8 cellular contexts compared by ENCODE assay signal in the genomic region with DNA sequence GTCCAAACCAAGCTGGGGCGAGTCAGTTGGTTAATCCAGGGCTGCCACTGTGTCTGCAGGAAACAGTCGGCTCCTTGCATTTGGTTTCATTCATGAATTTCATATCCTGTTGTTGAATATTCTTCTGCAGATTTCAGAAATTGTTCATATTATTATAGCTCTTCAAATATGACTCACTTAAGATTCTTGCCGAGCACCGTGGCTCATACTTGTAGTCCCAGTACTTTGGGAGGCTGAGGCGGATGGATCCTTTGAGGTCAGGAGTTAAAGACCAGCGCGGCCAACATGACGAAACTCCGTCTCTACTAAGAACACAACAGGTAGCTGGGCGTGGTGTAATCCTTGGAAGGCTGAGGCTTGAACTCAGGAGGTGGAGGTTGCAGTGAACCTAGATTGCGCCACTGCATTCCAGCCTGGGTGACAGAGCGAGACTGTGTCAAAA. TPM values are rescaled to one million over a fixed set of nuclear protein-coding genes. Genes with fewer than 3 reads are reported as not detected.
A peak's percentile ranks its signal among the peaks of the same experiment; 100 is the strongest.
DNase-seq lines count a peak whose midpoint lies in the region; ATAC-seq, FAIRE-seq and TF ChIP-seq lines count a peak whose summit lies in the region.

No MANE protein-coding gene starts in this region.

- H4K20me1 ChIP-seq in GM12878 (ENCODE audit: control insufficient read depth, insufficient read depth) (peaks cover 8% of the 10 kb centered on the region), MM.1S (ENCODE audit: insufficient read depth, low read length) (no peaks in the 10 kb centered on the region)

- H3K9me3 ChIP-seq in HUES64 (ENCODE audit: insufficient read depth, low read depth, low read length) (no peaks in the 10 kb centered on the region), GM12878 (replicated peaks; ENCODE audit: control insufficient read depth, insufficient read depth, low read length) (no peaks in the 10 kb centered on the region), MM.1S (replicated peaks; ENCODE audit: insufficient read depth, low read length) (no peaks in the 10 kb centered on the region; the same call in 1 of the 2 replicates)

- no peak for TF ChIP-seq EP300 in GM12878 (IDR thresholded peaks at IDR 0.05; ENCODE audit: borderline replicate concordance in 1 of 2, control insufficient read depth in 1 of 2, low read depth in 2 of 2, low read length in 2 of 2)

- no peak for ATAC-seq in GM12878
- ATAC-seq in HG02970 (IDR thresholded peaks at IDR 0.05; ENCODE audit: low FRiP score, unreplicated experiment) = no peak
- ATAC-seq in HG02763 (IDR thresholded peaks at IDR 0.05; ENCODE audit: unreplicated experiment) = no peak

- peak overlapping the region; percentile 5; the same call in 1 of the 2 replicates for H3K4me2 ChIP-seq in GM12878 (ENCODE audit: control insufficient read depth, insufficient read depth)
- H3K4me2 ChIP-seq in MM.1S (ENCODE audit: low read depth, low read length) = no peak overlapping the region

- no peak overlapping the region; the same call in 1 of the 2 replicates for H3K4me3 ChIP-seq in AG10803 (ENCODE audit: low read length)
- no peak overlapping the region for H3K4me3 ChIP-seq in HUES64 (ENCODE audit: low read length)
- no peak overlapping the region for H3K4me3 ChIP-seq in GM12878
- no peak overlapping the region for H3K4me3 ChIP-seq in MM.1S (ENCODE audit: low read length)

- no peak for TF ChIP-seq CTCF in AG10803 (conservative IDR thresholded peaks at IDR 0.05; ENCODE audit: low read length)
- TF ChIP-seq CTCF in GM12878 (IDR thresholded peaks at IDR 0.05 in 2 of 3, conservative IDR thresholded peaks at IDR 0.05 in 1 of 3; ENCODE audit: control insufficient read depth in 2 of 3, extremely low read depth in 1 of 3, insufficient read depth in 1 of 3, low read depth in 3 of 3, low read length in 3 of 3) = no peak
- TF ChIP-seq CTCF in MM.1S (IDR thresholded peaks at IDR 0.05; ENCODE audit: low read length) = no peak

- in situ Hi-C loops in GM12878 (cut with MboI) = no loop called here

- RAD21 ChIA-PET in GM12878 (lab: Charles Lee; ENCODE audit: unreplicated experiment) = no interaction called here

- SMC1A ChIA-PET in GM12878 (lab: Charles Lee; ENCODE audit: uncharacterized antibody, unreplicated experiment) = interaction anchor here (0.5 kb wide), 1 partner anchor 40 kb away, joined by 4 read pairs; no protein-coding TSS in a partner anchor

- H3F3A ChIP-seq in MM.1S (ENCODE audit: insufficient read depth, low read length) = no peaks in the 10 kb centered on the region

- peaks cover 61% of the 10 kb centered on the region for H3K79me2 ChIP-seq in GM12878 (ENCODE audit: control insufficient read depth, insufficient read depth, low read length)
- no peaks in the 10 kb centered on the region for H3K79me2 ChIP-seq in MM.1S (ENCODE audit: low read length)

- H3K36me3 ChIP-seq in HUES64 (ENCODE audit: insufficient read depth, low read length) (peaks cover 31% of the 10 kb centered on the region), GM12878 (ENCODE audit: control insufficient read depth in 2 of 2, insufficient read depth in 2 of 2, low read length in 1 of 2) (peaks cover 13 to 18% of the 10 kb centered on the region in 2 experiments), MM.1S (replicated peaks; ENCODE audit: insufficient read depth, low read length) (no peaks in the 10 kb centered on the region)

- TF ChIP-seq RAD21 in GM12878 (IDR thresholded peaks at IDR 0.05; ENCODE audit: insufficient read depth, low read depth, low read length) = no peak

- H3K27ac ChIP-seq in HUES64 (ENCODE audit: low read depth, low read length) = 0 out of 2 replicates have a peak overlapping the region, but pooled peaks have one; percentile 16
- no peak overlapping the region for H3K27ac ChIP-seq in GM12878 (ENCODE audit: control insufficient read depth, insufficient read depth)
- H3K27ac ChIP-seq in MM.1S (ENCODE audit: low read length) = no peak overlapping the region

- DNase-seq in AG10803 (ENCODE audit: low read depth) (peak; percentile 81), GM12878 (ENCODE audit: low read depth, low spot score) (no peak), lung microvascular endothelial cell (ENCODE audit: low read depth in 2 of 2) (peak; percentile 27 to 94), MM.1S (no peak), NCI-H2196 (lab: John Stamatoyannopoulos, UW; ENCODE audit: unreplicated experiment) (no peak)

- no peak for TF ChIP-seq POLR2A in GM12878 (IDR thresholded peaks at IDR 0.05; ENCODE audit: low read depth, low read length)

- H2AFZ ChIP-seq in GM12878 (ENCODE audit: control insufficient read depth, low read depth, low read length) (no peak overlapping the region), MM.1S (ENCODE audit: low read length) (no peak overlapping the region)

- POLR2A ChIA-PET in GM12878 (lab: Charles Lee) = interaction anchor here (0.6 to 1.4 kb wide), 2 partner anchors 11 to 22 kb away, joined by 4 to 5 read pairs; no protein-coding TSS in a partner anchor

- no peaks in the 10 kb centered on the region for H3K27me3 ChIP-seq in HUES64 (ENCODE audit: insufficient read depth, low read length)
- H3K27me3 ChIP-seq in GM12878 (replicated peaks in 1 of 2; ENCODE audit: control insufficient read depth in 2 of 2, insufficient read depth in 2 of 2, low read length in 1 of 2) = no peaks in the 10 kb centered on the region
- no peaks in the 10 kb centered on the region for H3K27me3 ChIP-seq in MM.1S (replicated peaks; ENCODE audit: insufficient read depth, low read length)

- H3K9me2 ChIP-seq in MM.1S (replicated peaks; ENCODE audit: insufficient read depth, low read length) = no peaks in the 10 kb centered on the region

- CTCF ChIA-PET in GM12878 (lab: Yijun Ruan, JAX) = no interaction called here

- WGBS in HUES64 = 93% methylated on average over 12 of the region's 12 CpGs
- WGBS in GM12878 (ENCODE audit: insufficient coverage, insufficient replicate concordance, low lambda C conversion rate, missing lambda C conversion rate) = 11% methylated on average over 12 of the region's 12 CpGs

- intact Hi-C loops in GM12878 (cut with micrococcal nuclease; ENCODE audit: unreplicated experiment) = no loop called here

- H3K9ac ChIP-seq in HUES64 (ENCODE audit: low read depth, low read length) (no peak overlapping the region), GM12878 (ENCODE audit: control insufficient read depth, insufficient read depth, low read length) (no peak overlapping the region), MM.1S (ENCODE audit: low read length) (no peak overlapping the region)

- BruUV-seq in GM12878 (replicated peaks; lab: Mats Ljungman, UMichigan) = no TSS peak

- no peak for FAIRE-seq in GM12878 (lab: Jason Lieb, UNC)

- peaks cover 20% of the 10 kb centered on the region for H3K4me1 ChIP-seq in HUES64 (ENCODE audit: insufficient read depth, low read length)
- H3K4me1 ChIP-seq in GM12878 (ENCODE audit: control insufficient read depth, insufficient read depth, low read length) = peaks cover 26% of the 10 kb centered on the region
- H3K4me1 ChIP-seq in MM.1S (ENCODE audit: low read length) = no peaks in the 10 kb centered on the region

TF ChIP-seq in GM12878, 131 proteins besides CTCF, POLR2A, EP300 and RAD21 (continues in another document):
- TF ChIP-seq YBX1 (IDR thresholded peaks at IDR 0.05) = no peak
- peak; percentile 69 for TF ChIP-seq JUNB (IDR thresholded peaks at IDR 0.05)
- TF ChIP-seq NFIC (IDR thresholded peaks at IDR 0.05; ENCODE audit: low read depth, low read length) = peak; percentile 73; the same call in 1 of the 2 replicates
- no peak for TF ChIP-seq ZNF384 (IDR thresholded peaks at IDR 0.05; ENCODE audit: borderline replicate concordance, low read depth, low read length)
- TF ChIP-seq CREM (IDR thresholded peaks at IDR 0.05; ENCODE audit: low read depth) = peak; percentile 47; the same call in 1 of the 2 replicates
- TF ChIP-seq RUNX3 (IDR thresholded peaks at IDR 0.05; ENCODE audit: low read length) = peak; percentile 81
- TF ChIP-seq CREB1 (IDR thresholded peaks at IDR 0.05; ENCODE audit: low read depth) = peak; percentile 62; the same call in 1 of the 2 replicates

RNA-seq across cellular contexts. Expression of a gene that starts 24.0 kb away (rescaled TPM):
- polyA plus RNA-seq in HUES64 (2013, experiment 1 of 2) = 50.0 TPM
- 53.7 TPM for polyA plus RNA-seq in HUES64 (2013, experiment 2 of 2)
- 462 and 515 TPM in 2 replicates for total RNA-seq in GM12878 (2013; cell fraction: nucleolus; rRNA removed)
- total RNA-seq in GM12878 (2014; rRNA removed) (111 and 118 TPM in 2 replicates), GM12878 (2014; rRNA removed; fragmentation: Illumina TruSeq; extraction: Trizol) (69.5 and 79.2 TPM in 2 replicates), GM12878 (2021) (129 and 130 TPM in 2 replicates), lung microvascular endothelial cell (110 and 156 TPM in 2 replicates)
- polyA plus RNA-seq in GM12878 (2011; ENCODE audit: low read depth) = 73.8 TPM
- polyA plus RNA-seq in GM12878 (2011; rRNA removed) (107 and 145 TPM in 2 replicates), GM12878 (2014; fragmentation: Illumina TruSeq; extraction: Trizol) (61.8 and 62.4 TPM in 2 replicates), GM12878 (2014; fragmentation: Nextera tagmentation; extraction: Ambion mirVana) (10 to 100 TPM; 27.0 to 45.0 TPM), GM12878 (2014; rRNA removed) (90.7 and 99.9 TPM in 2 replicates), GM12878 (2016; fragmentation: Nextera tagmentation; extraction: Ambion mirVana) (100 to 1,000 TPM; 101 to 111 TPM)
- 117 and 136 TPM in 2 replicates for polyA plus RNA-seq in GM12878 (2011; cell fraction: cytosol; rRNA removed)
- polyA plus RNA-seq in GM12878 (2011; cell fraction: nucleus; rRNA removed) = 731 and 734 TPM in 2 replicates
- polyA plus RNA-seq in GM12878 (2012) = 117 and 160 TPM in 2 replicates
- polyA minus RNA-seq in GM12878 (2011; rRNA and poly(A)+ RNA removed) = 99.6 and 153 TPM in 2 replicates
- 77.0 and 77.2 TPM in 2 replicates for polyA minus RNA-seq in GM12878 (2011; cell fraction: cytosol; rRNA and poly(A)+ RNA removed)
- polyA minus RNA-seq in GM12878 (2011; cell fraction: nucleus; rRNA and poly(A)+ RNA removed) = 161 and 211 TPM in 2 replicates

Comparison
In these comparisons a context has a peak if more than half of its experiments do, and no peak if none do; other contexts are left out.
1. DNase-seq: peak in AG10803 (single experiment) and lung microvascular endothelial cell (2 of 2); none in GM12878 (single experiment), MM.1S (single experiment) and NCI-H2196 (single experiment).